In genomic region chr1:118396824-118397530, GRCh38 we compare ENCODE assay signal across 32 cellular contexts.
DNase-seq lines count a peak whose midpoint lies in the region; ATAC-seq and TF ChIP-seq lines count a peak whose summit lies in the region.
"Had no signal": no experiment of that assay in that cellular context is flagged by ENCODE, and none has a peak within 500 bp of the region (broad histone marks: within the 10 kb centered on the region; RNA-seq: fewer than 3 reads in every experiment).

No MANE protein-coding gene starts in this region.

- H3K27ac ChIP-seq in gastrocnemius medialis, result peak overlapping the region in 3 of 4 donors; percentile 60 to 69 (median 68)
- H3K27ac ChIP-seq in effector memory CD4-positive, alpha-beta T cell (ENCODE audit: insufficient read depth, low read length, poor library complexity, severe bottlenecking), result no peak overlapping the region
- H3K27ac ChIP-seq: 22Rv1, gastroesophageal sphincter, GM23248, neural progenitor cell, upper lobe of left lung had no signal

- TF ChIP-seq POLR2A in gastrocnemius medialis (IDR thresholded peaks at IDR 0.05), result no peak

- H3K4me1 ChIP-seq in gastrocnemius medialis, result peaks cover 25 to 37% of the 10 kb centered on the region in 2 donors
- no peaks in the 10 kb centered on the region for H3K4me1 ChIP-seq in effector memory CD4-positive, alpha-beta T cell (ENCODE audit: control insufficient read depth, insufficient read depth, low read length, poor library complexity, severe bottlenecking)
- H3K4me1 ChIP-seq: neural progenitor cell, upper lobe of left lung had no signal

- no peaks in the 10 kb centered on the region for H3K9me3 ChIP-seq in gastrocnemius medialis
- H3K9me3 ChIP-seq in effector memory CD4-positive, alpha-beta T cell (ENCODE audit: control insufficient read depth, low read length), result no peaks in the 10 kb centered on the region
- H3K9me3 ChIP-seq: gastroesophageal sphincter, upper lobe of left lung had no signal

- peak; percentile 89 for ATAC-seq in gastrocnemius medialis
- ATAC-seq: activated CD8-positive, alpha-beta memory T cell treated with anti-CD3 and anti-CD28 coated beads, Interleukin-2, amount 10 ng/mL, durations not matched to agents 7 days and 5 days; activated T-cell treated with anti-CD3 and anti-CD28 coated beads, Interleukin-2, amount 50 U/mL, for 4 hours; gastroesophageal sphincter; HepG2; sciatic nerve had no signal

- no peaks in the 10 kb centered on the region for H3K36me3 ChIP-seq in gastrocnemius medialis
- H3K36me3 ChIP-seq in effector memory CD4-positive, alpha-beta T cell (ENCODE audit: control insufficient read depth, insufficient read depth, low read length), result no peaks in the 10 kb centered on the region
- H3K36me3 ChIP-seq: gastroesophageal sphincter, neural progenitor cell, upper lobe of left lung had no signal

- peak overlapping the region in 1 of 4 donors; percentile 15 for H3K4me3 ChIP-seq in gastrocnemius medialis
- no peak overlapping the region for H3K4me3 ChIP-seq in effector memory CD4-positive, alpha-beta T cell (ENCODE audit: insufficient read depth, low read depth, low read length, poor library complexity, severe bottlenecking)
- H3K4me3 ChIP-seq: gastroesophageal sphincter, GM23248, neural progenitor cell, upper lobe of left lung had no signal

- in situ Hi-C loops in gastrocnemius medialis (cut with MboI; ENCODE audit: low sequenced_read_pairs in 4 of 4), result no loop called here

- peak; percentile 14 for DNase-seq in NCI-H82 (lab: John Stamatoyannopoulos, UW)
- DNase-seq in NCI-H82 treated with DMSO at 0.1 percent for 48 hours (lab: John Stamatoyannopoulos, UW; ENCODE audit: unreplicated experiment), result no peak
- peak; percentile 0 for DNase-seq in NCI-H69 (lab: John Stamatoyannopoulos, UW)
- peak; percentile 46 for DNase-seq in kidney glomerular epithelial cell (lab: John Stamatoyannopoulos, UW)
- peak; percentile 46 to 65 for DNase-seq in gastrocnemius medialis
- no peak for DNase-seq in effector memory CD4-positive, alpha-beta T cell
- DNase-seq in stimulated activated CD4-positive, alpha-beta T cell treated with anti-CD3 and anti-CD28 coated beads, Interleukin-2, amount 100 ng/mL, for 24 hours, result no peak
- no peak for DNase-seq in DMS53 treated with DMSO at 0.1 percent for 48 hours (lab: John Stamatoyannopoulos, UW; ENCODE audit: unreplicated experiment)
- DNase-seq: activated CD4-positive, CD25-positive, alpha-beta regulatory T cell; activated CD8-positive, alpha-beta memory T cell treated with anti-CD3 and anti-CD28 coated beads, Interleukin-2, amount 10 ng/mL, durations not matched to agents 7 days and 5 days; activated gamma-delta T cell treated with Interleukin-2 at 50 U/mL for 16 hours; activated naive CD8-positive, alpha-beta T cell treated with anti-CD3 and anti-CD28 coated beads, Interleukin-2, amount 10 ng/mL, durations not matched to agents 7 days and 5 days; activated T-cell treated with anti-CD3 and anti-CD28 coated beads, Interleukin-2, amount 50 U/mL, for 4 hours; COR-L47; DMS79; endodermal cell; GF-D8; GM23248; hippocampal formation; Karpas-422; left cardiac atrium; NCI-H1417 treated with DMSO at 0.1 percent for 48 hours; NCI-H2029 treated with DMSO at 0.1 percent for 48 hours; NCI-H748 treated with DMSO at 0.1 percent for 48 hours; stimulated activated CD4-positive, alpha-beta T cell treated with anti-CD3 and anti-CD28 coated beads, Interleukin-4, amount 100 ng/mL, for 4 hours; T-helper 1 cell; upper lobe of left lung had no signal

- no peaks in the 10 kb centered on the region for H3K27me3 ChIP-seq in gastrocnemius medialis
- no peaks in the 10 kb centered on the region for H3K27me3 ChIP-seq in effector memory CD4-positive, alpha-beta T cell (replicated peaks; ENCODE audit: control insufficient read depth, insufficient read depth, low read length, poor library complexity, severe bottlenecking)
- H3K27me3 ChIP-seq: gastroesophageal sphincter, neural progenitor cell, upper lobe of left lung had no signal

- no peak for TF ChIP-seq CTCF in gastrocnemius medialis (IDR thresholded peaks at IDR 0.05 in 4 of 5, conservative IDR thresholded peaks at IDR 0.05 in 1 of 5)

- intact Hi-C loops in gastrocnemius medialis (cut with DNase I; ENCODE audit: low total_unique reads), result loop anchor here (5.0 to 10.0 kb wide), 2 partner anchors 95 to 108 kb away; no protein-coding TSS in a partner anchor

Comparison
In these comparisons a context has a peak if more than half of its experiments do, and no peak if none do; other contexts are left out.
1. DNase-seq: peak in NCI-H82 (single experiment), NCI-H69 (single experiment), kidney glomerular epithelial cell (single experiment) and gastrocnemius medialis (2 of 2); none in NCI-H82 treated with DMSO at 0.1 percent for 48 hours (single experiment), effector memory CD4-positive, alpha-beta T cell (0 of 3), stimulated activated CD4-positive, alpha-beta T cell treated with anti-CD3 and anti-CD28 coated beads, Interleukin-2, amount 100 ng/mL, for 24 hours (0 of 2) and DMS53 treated with DMSO at 0.1 percent for 48 hours (single experiment).